In the genomic region with DNA sequence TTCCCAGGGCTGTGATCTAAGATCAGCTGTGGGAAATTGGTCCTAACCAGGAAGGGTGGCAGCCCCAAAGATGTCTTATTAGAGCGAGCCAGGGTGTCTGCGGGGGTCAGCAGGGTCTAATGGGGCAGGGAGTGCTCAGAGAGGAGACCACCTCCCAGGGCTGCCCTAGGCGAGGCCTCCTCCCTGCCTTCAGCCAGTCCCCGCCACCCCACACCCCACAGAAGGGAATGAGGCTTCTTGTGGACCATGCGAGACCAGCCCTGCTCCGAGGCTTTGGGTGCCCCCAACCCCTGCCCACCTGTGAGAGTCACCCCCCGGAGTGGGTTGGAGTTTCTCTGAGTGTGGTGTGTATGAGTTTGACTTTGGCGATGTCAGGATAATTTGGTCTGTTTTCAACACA, we compare ENCODE assay signal across 17 cellular contexts. TPM values are rescaled to one million over a fixed set of nuclear protein-coding genes. Genes with fewer than 3 reads are reported as not detected.
DNase-seq lines count a peak whose midpoint lies in the region; ATAC-seq and TF ChIP-seq lines count a peak whose summit lies in the region.
"Had no signal": no experiment of that assay in that cellular context is flagged by ENCODE, and none has a peak within 500 bp of the region (broad histone marks: within the 10 kb centered on the region; RNA-seq: fewer than 3 reads in every experiment).

No MANE protein-coding gene starts in this region.

- no peaks in the 10 kb centered on the region; a peak in 1 of 22 replicates for H3K9me3 ChIP-seq in BLaER1 treated with 17β-estradiol and CSF1 and Interleukin-3, amounts not matched to agents 10 nM and 100 nM (replicated peaks in 1 of 11)
- no peaks in the 10 kb centered on the region for H3K9me3 ChIP-seq in right atrium auricular region
- H3K9me3 ChIP-seq in smooth muscle cell (replicated peaks; ENCODE audit: low read depth), result no peaks in the 10 kb centered on the region
- H3K9me3 ChIP-seq: gastrocnemius medialis, SJSA1, upper lobe of right lung had no signal

- 0 out of 22 replicates have a peak overlapping the region, but pooled peaks of 1 of the 11 experiments have one; percentile 11 for H3K27ac ChIP-seq in BLaER1 treated with 17β-estradiol and CSF1 and Interleukin-3, amounts not matched to agents 10 nM and 100 nM
- H3K27ac ChIP-seq in brain microvascular endothelial cell (peak overlapping the region; percentile 82), right atrium auricular region (peak overlapping the region; percentile 40 to 48), smooth muscle cell (ENCODE audit: low read depth) (peak overlapping the region; percentile 24)
- H3K27ac ChIP-seq: gastrocnemius medialis, SJSA1, upper lobe of right lung had no signal

- H3K36me3 ChIP-seq in BLaER1 treated with 17β-estradiol and CSF1 and Interleukin-3, amounts not matched to agents 10 nM and 100 nM, result no peaks in the 10 kb centered on the region; a peak in 1 of 22 replicates
- H3K36me3 ChIP-seq in brain microvascular endothelial cell (replicated peaks) (peaks cover 58% of the 10 kb centered on the region), right atrium auricular region (no peaks in the 10 kb centered on the region), smooth muscle cell (ENCODE audit: low read depth) (no peaks in the 10 kb centered on the region)
- H3K36me3 ChIP-seq: gastrocnemius medialis, upper lobe of right lung had no signal

- H3K4me1 Mint-ChIP-seq in stimulated activated effector memory CD8-positive, alpha-beta T cell treated with anti-CD3 and anti-CD28 coated beads, Interleukin-12 subunit alpha, Interleukin-12 subunit beta, amount 100 ng/mL, for 72 hours, result peaks cover 8% of the 10 kb centered on the region
- H3K4me1 Mint-ChIP-seq in natural killer cell treated with Interleukin-12 subunit alpha and Interleukin-12 subunit beta and Interleukin-15 and Interleukin-18, amount 100 ng/mL, for 72 hours (ENCODE audit: low read depth in 2 of 2), result peaks cover 8 to 10% of the 10 kb centered on the region in 2 donors

- no peaks in the 10 kb centered on the region for H3K27me3 Mint-ChIP-seq in natural killer cell treated with Interleukin-12 subunit alpha and Interleukin-12 subunit beta and Interleukin-15 and Interleukin-18, amount 100 ng/mL, for 72 hours

- ATAC-seq in stimulated activated effector memory CD8-positive, alpha-beta T cell treated with anti-CD3 and anti-CD28 coated beads, Interleukin-12 subunit alpha, Interleukin-12 subunit beta, amount 100 ng/mL, for 72 hours, result no peak
- no peak for ATAC-seq in HG03571 (IDR thresholded peaks at IDR 0.05; ENCODE audit: unreplicated experiment)
- no peak for ATAC-seq in natural killer cell treated with Interleukin-12 subunit alpha and Interleukin-12 subunit beta and Interleukin-15 and Interleukin-18, amount 100 ng/mL, for 72 hours
- ATAC-seq: CD8-positive, alpha-beta T cell; gastrocnemius medialis; upper lobe of right lung had no signal

- peaks cover 25 to 44% (median 38%) of the 10 kb centered on the region in 10 experiments for H3K4me1 ChIP-seq in BLaER1 treated with 17β-estradiol and CSF1 and Interleukin-3, amounts not matched to agents 10 nM and 100 nM
- H3K4me1 ChIP-seq in right atrium auricular region (peaks cover 0 to 24% of the 10 kb centered on the region in 2 donors), smooth muscle cell (ENCODE audit: low read depth) (no peaks in the 10 kb centered on the region)
- H3K4me1 ChIP-seq: gastrocnemius medialis had no signal

- H2AFZ ChIP-seq in smooth muscle cell (ENCODE audit: low read depth), result no peak overlapping the region

- H3K27me3 ChIP-seq in BLaER1 treated with 17β-estradiol and CSF1 and Interleukin-3, amounts not matched to agents 10 nM and 100 nM, result peaks cover 0 to 21% (median 0%) of the 10 kb centered on the region in 11 experiments; a peak in 7 of 22 replicates
- H3K27me3 ChIP-seq in brain microvascular endothelial cell (replicated peaks), result no peaks in the 10 kb centered on the region
- no peaks in the 10 kb centered on the region for H3K27me3 ChIP-seq in right atrium auricular region
- H3K27me3 ChIP-seq in smooth muscle cell (ENCODE audit: low read depth), result no peaks in the 10 kb centered on the region
- H3K27me3 ChIP-seq: gastrocnemius medialis, SJSA1, upper lobe of right lung had no signal

- H3K27ac Mint-ChIP-seq in stimulated activated effector memory CD8-positive, alpha-beta T cell treated with anti-CD3 and anti-CD28 coated beads, Interleukin-12 subunit alpha, Interleukin-12 subunit beta, amount 100 ng/mL, for 72 hours, result no peak overlapping the region
- H3K27ac Mint-ChIP-seq in natural killer cell treated with Interleukin-12 subunit alpha and Interleukin-12 subunit beta and Interleukin-15 and Interleukin-18, amount 100 ng/mL, for 72 hours, result no peak overlapping the region
- H3K27ac Mint-ChIP-seq: CD8-positive, alpha-beta T cell had no signal

- H3K9me3 Mint-ChIP-seq in stimulated activated effector memory CD8-positive, alpha-beta T cell treated with anti-CD3 and anti-CD28 coated beads, Interleukin-12 subunit alpha, Interleukin-12 subunit beta, amount 100 ng/mL, for 72 hours, result no peaks in the 10 kb centered on the region
- peaks cover 2% of the 10 kb centered on the region for H3K9me3 Mint-ChIP-seq in natural killer cell treated with Interleukin-12 subunit alpha and Interleukin-12 subunit beta and Interleukin-15 and Interleukin-18, amount 100 ng/mL, for 72 hours
- H3K9me3 Mint-ChIP-seq: CD8-positive, alpha-beta T cell had no signal

- 100% methylated on average over 8 of the region's 8 CpGs for WGBS in smooth muscle cell (ENCODE audit: low lambda C conversion rate)

- DNase-seq in brain microvascular endothelial cell, result no peak
- no peak for DNase-seq in right atrium auricular region (ENCODE audit: low spot score)
- DNase-seq in smooth muscle cell (lab: John Stamatoyannopoulos, UW; ENCODE audit: unreplicated experiment), result no peak
- DNase-seq in stimulated activated effector memory CD8-positive, alpha-beta T cell treated with anti-CD3 and anti-CD28 coated beads, Interleukin-12 subunit alpha, Interleukin-12 subunit beta, amount 100 ng/mL, for 72 hours (ENCODE audit: low spot score in 2 of 2), result no peak
- no peak for DNase-seq in natural killer cell treated with Interleukin-12 subunit alpha and Interleukin-12 subunit beta and Interleukin-15 and Interleukin-18, amount 100 ng/mL, for 72 hours (ENCODE audit: low spot score)
- no peak for DNase-seq in D341Med (ENCODE audit: low spot score)
- DNase-seq: activated CD4-positive, CD25-positive, alpha-beta regulatory T cell treated with anti-CD3 and anti-CD28 coated beads, Interleukin-2, amount 50 U/mL, for 72 hours; CD8-positive, alpha-beta T cell; cerebellar nuclear complex; gastrocnemius medialis; NCI-H1105 treated with DMSO at 0.1 percent for 48 hours; stimulated activated CD4-positive, alpha-beta T cell treated with anti-CD3 and anti-CD28 coated beads, Interleukin-12 subunit alpha, Interleukin-12 subunit beta, amount 100 ng/mL, for 4 hours; T-helper 9 cell had no signal

- H3K4me3 Mint-ChIP-seq in stimulated activated effector memory CD8-positive, alpha-beta T cell treated with anti-CD3 and anti-CD28 coated beads, Interleukin-12 subunit alpha, Interleukin-12 subunit beta, amount 100 ng/mL, for 72 hours, result no peak overlapping the region
- H3K4me3 Mint-ChIP-seq in natural killer cell treated with Interleukin-12 subunit alpha and Interleukin-12 subunit beta and Interleukin-15 and Interleukin-18, amount 100 ng/mL, for 72 hours, result no peak overlapping the region
- H3K4me3 Mint-ChIP-seq: CD8-positive, alpha-beta T cell had no signal

- TF ChIP-seq CTCF in brain microvascular endothelial cell (IDR thresholded peaks at IDR 0.05; ENCODE audit: low read depth, low read length, missing control alignments) (peak; percentile 14), right atrium auricular region (IDR thresholded peaks at IDR 0.05) (no peak), smooth muscle cell (IDR thresholded peaks at IDR 0.05; ENCODE audit: borderline replicate concordance, insufficient read depth, poor library complexity, severe bottlenecking) (no peak)

- H3K79me2 ChIP-seq in smooth muscle cell (ENCODE audit: low read depth), result peaks cover 17% of the 10 kb centered on the region

- no peak overlapping the region for H3K9ac ChIP-seq in BLaER1 treated with 17β-estradiol and CSF1 and Interleukin-3, amounts not matched to agents 10 nM and 100 nM
- no peak overlapping the region for H3K9ac ChIP-seq in smooth muscle cell (ENCODE audit: low read depth)

- H3K4me2 ChIP-seq in BLaER1 treated with 17β-estradiol and CSF1 and Interleukin-3, amounts not matched to agents 10 nM and 100 nM, result peak overlapping the region; percentile 29 to 80 (median 73); a peak in 21 of 22 replicates
- H3K4me2 ChIP-seq in smooth muscle cell, result no peak overlapping the region

- H3K4me3 ChIP-seq in BLaER1 treated with 17β-estradiol and CSF1 and Interleukin-3, amounts not matched to agents 10 nM and 100 nM, result no peak overlapping the region
- H3K4me3 ChIP-seq in brain microvascular endothelial cell (ENCODE audit: low read depth, low read length), result no peak overlapping the region
- H3K4me3 ChIP-seq in right atrium auricular region, result no peak overlapping the region
- no peak overlapping the region for H3K4me3 ChIP-seq in smooth muscle cell
- H3K4me3 ChIP-seq: gastrocnemius medialis, SJSA1, upper lobe of right lung had no signal

- peaks cover 0 to 6% (median 0%) of the 10 kb centered on the region in 11 experiments; a peak in 1 of 22 replicates for H4K20me1 ChIP-seq in BLaER1 treated with 17β-estradiol and CSF1 and Interleukin-3, amounts not matched to agents 10 nM and 100 nM
- H4K20me1 ChIP-seq in smooth muscle cell (ENCODE audit: low read depth), result no peaks in the 10 kb centered on the region

- H3K36me3 Mint-ChIP-seq in stimulated activated effector memory CD8-positive, alpha-beta T cell treated with anti-CD3 and anti-CD28 coated beads, Interleukin-12 subunit alpha, Interleukin-12 subunit beta, amount 100 ng/mL, for 72 hours, result peaks cover 17% of the 10 kb centered on the region
- H3K36me3 Mint-ChIP-seq in natural killer cell treated with Interleukin-12 subunit alpha and Interleukin-12 subunit beta and Interleukin-15 and Interleukin-18, amount 100 ng/mL, for 72 hours, result peaks cover 7% of the 10 kb centered on the region

- in situ Hi-C loops in brain microvascular endothelial cell (cut with HindIII; ENCODE audit: low pct_ligation_motif_present, low sequenced_read_pairs), result no loop called here

- H3F3A ChIP-seq in smooth muscle cell (ENCODE audit: low read depth), result no peaks in the 10 kb centered on the region

RNA-seq across cellular contexts. Expression of gene SYNJ2, which starts 37.8 kb away (rescaled TPM):
- total RNA-seq in right atrium auricular region, result 10 to 100 TPM; 10.1 to 20.0 TPM
- 6.1 TPM in 2 replicates for total RNA-seq in smooth muscle cell
- polyA plus RNA-seq in smooth muscle cell, result 6.0 and 11.5 TPM in 2 replicates
- total RNA-seq in natural killer cell treated with Interleukin-12 subunit alpha and Interleukin-12 subunit beta and Interleukin-15 and Interleukin-18, amount 100 ng/mL, for 72 hours, result 10 to 100 TPM; 24.7 to 37.3 TPM
